ENCODE assay signal across 31 cellular contexts in the genomic region with DNA sequence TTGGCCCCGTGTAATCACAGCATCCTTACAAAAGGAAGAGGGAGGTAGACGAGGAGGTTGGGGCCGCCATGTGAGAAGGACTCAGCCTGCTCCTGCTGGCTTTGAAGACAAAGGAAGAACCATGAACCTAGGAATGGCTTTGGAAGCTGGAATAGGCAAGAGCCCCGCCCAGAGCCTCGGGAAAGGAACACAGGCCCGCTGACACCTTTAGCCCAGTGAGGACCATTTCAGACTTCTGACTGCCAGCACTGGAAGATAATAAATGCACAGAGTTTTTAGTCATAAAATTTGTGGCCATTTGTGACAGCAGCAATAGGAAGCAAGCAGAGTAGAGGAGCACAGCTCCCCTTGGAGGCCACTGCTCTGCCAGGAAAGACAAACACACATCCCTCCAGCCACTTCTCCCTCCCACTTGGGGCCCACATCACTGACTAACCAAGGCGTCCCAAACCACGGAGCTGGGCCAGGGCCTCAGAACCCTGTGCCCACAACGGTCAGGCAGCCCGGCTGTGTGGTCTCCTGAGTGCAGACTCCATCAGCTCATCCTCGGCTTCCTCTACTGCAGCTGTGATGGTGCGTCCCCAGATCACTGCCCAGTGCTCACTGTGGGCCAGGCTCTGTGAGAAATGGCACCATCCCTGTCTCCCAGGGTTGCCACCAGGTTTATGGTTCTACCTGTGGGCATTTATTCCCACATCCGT. TPM values are rescaled to one million over a fixed set of nuclear protein-coding genes. Genes with fewer than 3 reads are reported as not detected.
"Had no signal": no experiment of that assay in that cellular context is flagged by ENCODE, and none has a peak within 500 bp of the region (broad histone marks: within the 10 kb centered on the region; RNA-seq: fewer than 3 reads in every experiment).

No MANE protein-coding gene starts in this region.

- DNase-seq: activated CD4-positive, alpha-beta T cell treated with anti-CD3 and anti-CD28 coated beads for 4 hours; activated CD4-positive, alpha-beta T cell treated with anti-CD3 and anti-CD28 coated beads, Interleukin-2, amount 50 U/mL, for 4 hours; activated gamma-delta T cell; activated naive CD4-positive, alpha-beta T cell treated with anti-CD3 and anti-CD28 coated beads, Interleukin-2, amount 10 ng/mL, durations not matched to agents 7 days and 5 days; activated naive CD8-positive, alpha-beta T cell treated with anti-CD3 and anti-CD28 coated beads, Interleukin-2, amount 10 ng/mL, durations not matched to agents 7 days and 5 days; activated T-cell treated with anti-CD3 and anti-CD28 coated beads for 4 hours; brain microvascular endothelial cell; caudate nucleus; cortex of kidney; effector memory CD8-positive, alpha-beta T cell; foreskin fibroblast; heart right ventricle; kidney glomerular epithelial cell; naive thymus-derived CD4-positive, alpha-beta T cell; right lobe of liver; stimulated activated CD4-positive, alpha-beta T cell treated with anti-CD3 and anti-CD28 coated beads, Interleukin-15, amount 100 ng/mL, for 24 hours; stimulated activated CD4-positive, alpha-beta T cell treated with anti-CD3 and anti-CD28 coated beads, Interleukin-2, amount 100 ng/mL, for 24 hours; stimulated activated naive CD4-positive, alpha-beta T cell; T-helper 1 cell had no signal

- H3K9me3 Mint-ChIP-seq: activated naive CD4-positive, alpha-beta T cell treated with anti-CD3 and anti-CD28 coated beads, Interleukin-2, amount 10 ng/mL, durations not matched to agents 7 days and 5 days; activated naive CD8-positive, alpha-beta T cell treated with anti-CD3 and anti-CD28 coated beads, Interleukin-2, amount 10 ng/mL, durations not matched to agents 7 days and 5 days; effector memory CD8-positive, alpha-beta T cell; naive thymus-derived CD4-positive, alpha-beta T cell; neural progenitor cell; T-helper 2 cell treated with Interferon-gamma antibody and Interleukin-4, amounts not matched to agents 5 μg/mL and 100 μg/mL, for 36 hours had no signal

- H3K4me1 Mint-ChIP-seq: activated naive CD4-positive, alpha-beta T cell treated with anti-CD3 and anti-CD28 coated beads, Interleukin-2, amount 10 ng/mL, durations not matched to agents 7 days and 5 days; activated naive CD8-positive, alpha-beta T cell treated with anti-CD3 and anti-CD28 coated beads, Interleukin-2, amount 10 ng/mL, durations not matched to agents 7 days and 5 days; naive thymus-derived CD4-positive, alpha-beta T cell had no signal

- H3K36me3 Mint-ChIP-seq: activated naive CD4-positive, alpha-beta T cell treated with anti-CD3 and anti-CD28 coated beads, Interleukin-2, amount 10 ng/mL, durations not matched to agents 7 days and 5 days; activated naive CD8-positive, alpha-beta T cell treated with anti-CD3 and anti-CD28 coated beads, Interleukin-2, amount 10 ng/mL, durations not matched to agents 7 days and 5 days; naive thymus-derived CD4-positive, alpha-beta T cell; neural progenitor cell had no signal

- H3K27ac ChIP-seq: ascending aorta, brain microvascular endothelial cell, heart right ventricle, left lung, neural progenitor cell, right lobe of liver, suprapubic skin, tibial artery, VCaP had no signal

- H3K36me3 ChIP-seq: ascending aorta, brain microvascular endothelial cell, heart right ventricle, neural progenitor cell, right lobe of liver had no signal

- H3K9me3 ChIP-seq: ascending aorta, heart right ventricle, left lung, right lobe of liver, suprapubic skin, tibial artery had no signal

- H3K4me1 ChIP-seq: ascending aorta, heart right ventricle, left lung, neural progenitor cell, right lobe of liver, suprapubic skin, tibial artery had no signal

- H3K27me3 Mint-ChIP-seq: activated naive CD8-positive, alpha-beta T cell treated with anti-CD3 and anti-CD28 coated beads, Interleukin-2, amount 10 ng/mL, durations not matched to agents 7 days and 5 days had no signal

- H3K27ac Mint-ChIP-seq: activated naive CD4-positive, alpha-beta T cell treated with anti-CD3 and anti-CD28 coated beads, Interleukin-2, amount 10 ng/mL, durations not matched to agents 7 days and 5 days; activated naive CD8-positive, alpha-beta T cell treated with anti-CD3 and anti-CD28 coated beads, Interleukin-2, amount 10 ng/mL, durations not matched to agents 7 days and 5 days; effector memory CD8-positive, alpha-beta T cell; naive thymus-derived CD4-positive, alpha-beta T cell; neural progenitor cell; progenitor cell of endocrine pancreas; T-helper 2 cell treated with Interferon-gamma antibody and Interleukin-4, amounts not matched to agents 5 μg/mL and 100 μg/mL, for 36 hours had no signal

- H3K4me3 Mint-ChIP-seq: activated naive CD4-positive, alpha-beta T cell treated with anti-CD3 and anti-CD28 coated beads, Interleukin-2, amount 10 ng/mL, durations not matched to agents 7 days and 5 days; activated naive CD8-positive, alpha-beta T cell treated with anti-CD3 and anti-CD28 coated beads, Interleukin-2, amount 10 ng/mL, durations not matched to agents 7 days and 5 days; effector memory CD8-positive, alpha-beta T cell; naive thymus-derived CD4-positive, alpha-beta T cell; neural progenitor cell; T-helper 2 cell treated with Interferon-gamma antibody and Interleukin-4, amounts not matched to agents 5 μg/mL and 100 μg/mL, for 36 hours had no signal

- H3K27me3 ChIP-seq: ascending aorta, heart right ventricle, left lung, neural progenitor cell, right lobe of liver, suprapubic skin had no signal

- ATAC-seq: effector memory CD8-positive, alpha-beta T cell; left lung; naive thymus-derived CD4-positive, alpha-beta T cell; right lobe of liver had no signal

- H3K4me3 ChIP-seq: ascending aorta, heart right ventricle, left lung, lung, neural progenitor cell, right lobe of liver, smooth muscle cell, suprapubic skin, tibial artery had no signal

RNA-seq across cellular contexts. Expression of gene TFCP2L1, which starts 39.7 kb away (rescaled TPM):
- total RNA-seq: endothelial cell of umbilical vein, osteocyte had no signal
